8 cellular contexts compared by ENCODE assay signal in the genomic region with DNA sequence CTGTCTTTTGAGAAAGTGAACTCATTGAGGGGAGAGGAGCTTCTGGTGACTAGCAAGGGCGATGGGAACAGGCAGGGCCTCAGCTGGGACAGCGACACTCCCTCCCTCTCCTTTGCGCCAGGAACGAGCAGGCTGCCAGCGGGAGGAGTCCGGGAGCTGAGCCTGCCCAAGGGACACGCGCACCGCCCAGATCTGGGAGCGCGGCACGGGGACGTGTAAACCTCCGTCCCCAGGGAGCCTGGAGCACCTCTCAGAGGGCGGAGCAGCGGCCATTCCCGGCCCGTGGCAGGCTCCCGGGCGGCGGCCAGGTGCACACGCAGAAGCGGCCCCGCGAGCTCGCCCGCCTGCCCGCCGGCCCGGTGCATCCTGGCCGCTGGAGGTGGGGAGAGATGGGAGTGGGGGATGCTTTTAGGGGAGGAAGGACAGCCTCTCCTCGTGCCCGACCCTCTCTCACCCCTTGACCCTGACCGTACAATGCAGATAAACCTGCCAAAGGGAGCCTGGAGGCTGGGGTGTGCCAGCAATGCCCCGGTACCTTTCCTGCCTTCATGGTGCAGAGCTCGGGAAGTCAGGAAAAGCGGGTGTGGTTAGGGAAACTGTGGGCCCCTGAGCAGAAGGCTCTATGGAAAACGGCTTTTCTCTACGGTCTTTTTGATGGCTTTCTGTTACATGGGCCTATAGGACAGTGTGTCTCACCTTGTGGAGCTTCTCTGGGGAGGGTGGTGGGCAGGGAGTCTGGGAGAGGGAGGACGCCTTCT. TPM values are rescaled to one million over a fixed set of nuclear protein-coding genes. Genes with fewer than 3 reads are reported as not detected.
DNase-seq lines count a peak whose midpoint lies in the region; ATAC-seq lines count a peak whose summit lies in the region.

No MANE protein-coding gene starts in this region.

- peaks cover 0 to 7% (median 0%) of the 10 kb centered on the region in 3 donors for H3K9me3 Mint-ChIP-seq in T-cell

- no peaks in the 10 kb centered on the region for H3K4me1 Mint-ChIP-seq in T-cell

- peak; percentile 39 for DNase-seq in HuH-7 (ENCODE audit: low spot score)
- peak in 50 of 56 donors; percentile 8 to 86 (median 62) for DNase-seq in amygdala (lab: John Stamatoyannopoulos, UW)
- DNase-seq in T-cell: no peak

- no peaks in the 10 kb centered on the region for H3K36me3 Mint-ChIP-seq in T-cell

- peaks cover 17% of the 10 kb centered on the region in 2 donors for H3K27me3 Mint-ChIP-seq in T-cell

- H3K9me3 ChIP-seq in iPS-20b (ENCODE audit: insufficient read depth, low read depth, low read length): no peaks in the 10 kb centered on the region
- H3K9me3 ChIP-seq in subcutaneous abdominal adipose tissue (ENCODE audit: control insufficient read depth in 5 of 5, low read length in 5 of 5): no peaks in the 10 kb centered on the region

- peak overlapping the region; percentile 35; the same call in 1 of the 2 replicates for H3K9ac ChIP-seq in iPS-20b (ENCODE audit: low read depth, low read length)
- peak overlapping the region in 1 of 5 donors; percentile 31 for H3K9ac ChIP-seq in subcutaneous abdominal adipose tissue (ENCODE audit: low read length in 5 of 5)

- H3K27ac ChIP-seq in iPS-20b (ENCODE audit: low read length) (no peak overlapping the region), subcutaneous abdominal adipose tissue (ENCODE audit: low read depth, low read length) (no peak overlapping the region)

- H3K4me3 ChIP-seq in iPS-20b (ENCODE audit: low read length) (peak overlapping the region; percentile 58), subcutaneous abdominal adipose tissue (ENCODE audit: low read depth in 1 of 5, low read length in 5 of 5) (peak overlapping the region; percentile 32 to 63 (median 54))

- no peak overlapping the region for H3K27ac Mint-ChIP-seq in T-cell

- H3K4me3 Mint-ChIP-seq in T-cell: no peak overlapping the region

- no peak for ATAC-seq in T-cell (replicated peaks in 1 of 4)
- ATAC-seq in HG02623 (IDR thresholded peaks at IDR 0.05; ENCODE audit: unreplicated experiment): no peak
- no peak for ATAC-seq in GM18909 (IDR thresholded peaks at IDR 0.05; ENCODE audit: poor library complexity, unreplicated experiment)
- no peak for ATAC-seq in HG03354 (IDR thresholded peaks at IDR 0.05; ENCODE audit: poor library complexity, severe bottlenecking, unreplicated experiment)

- H3K4me1 ChIP-seq in iPS-20b (ENCODE audit: insufficient read depth, low read length) (peaks cover 5% of the 10 kb centered on the region; the same call in 1 of the 2 replicates), subcutaneous abdominal adipose tissue (ENCODE audit: control insufficient read depth in 5 of 5, insufficient read depth in 5 of 5, low read length in 5 of 5) (peaks cover 0 to 12% (median 10%) of the 10 kb centered on the region in 5 donors)

- POLR2A ChIA-PET in T-cell (lab: Charles Lee): no interaction called here

- H3K36me3 ChIP-seq in iPS-20b (ENCODE audit: insufficient read depth, low read depth, low read length): no peaks in the 10 kb centered on the region
- H3K36me3 ChIP-seq in subcutaneous abdominal adipose tissue (ENCODE audit: control insufficient read depth in 5 of 5, insufficient read depth in 5 of 5, low read length in 5 of 5): no peaks in the 10 kb centered on the region

- peaks cover 26% of the 10 kb centered on the region for H3K27me3 ChIP-seq in iPS-20b (ENCODE audit: insufficient read depth, low read length)
- peaks cover 4 to 10% (median 7%) of the 10 kb centered on the region in 5 donors for H3K27me3 ChIP-seq in subcutaneous abdominal adipose tissue (ENCODE audit: control insufficient read depth in 5 of 5, insufficient read depth in 4 of 5, low read length in 5 of 5)

- CTCF ChIA-PET in T-cell (lab: Charles Lee): no interaction called here

RNA-seq across cellular contexts. Expression of a gene that starts 2.2 kb away (rescaled TPM):
- under 1 TPM in 3 of 5 donors, not detected in 2; 0.10 to 0.35 (median 0.25) TPM for total RNA-seq in T-cell

Comparison
In these comparisons a context has a peak if more than half of its experiments do, and no peak if none do; other contexts are left out.
1. DNase-seq: peak in HuH-7 (single experiment) and amygdala (50 of 56); none in T-cell (0 of 34).